ENCODE assay signal across 28 cellular contexts in the genomic region with DNA sequence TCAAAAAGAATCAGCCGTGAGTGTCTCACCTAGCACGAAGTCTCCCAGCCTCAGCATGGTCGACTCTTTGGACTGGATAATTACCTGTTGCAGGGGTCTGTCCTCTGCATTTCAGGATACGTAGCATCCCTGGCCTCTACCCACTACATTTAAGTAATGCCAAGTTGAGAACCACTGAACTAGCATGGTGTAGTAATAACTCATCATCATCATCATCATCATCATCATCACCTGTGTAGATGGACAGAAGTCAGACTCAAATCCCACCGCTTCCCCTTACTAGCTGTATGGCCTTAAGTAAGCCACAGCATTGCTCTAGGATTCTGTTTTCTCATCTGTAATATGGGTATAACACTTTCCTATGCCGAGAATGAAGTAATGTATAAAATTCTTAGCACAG.
"Had no signal": no experiment of that assay in that cellular context is flagged by ENCODE, and none has a peak within 500 bp of the region (broad histone marks: within the 10 kb centered on the region; RNA-seq: fewer than 3 reads in every experiment).

No MANE protein-coding gene starts in this region.

- H3K9me3 ChIP-seq: colonic mucosa, esophagus muscularis mucosa, esophagus squamous epithelium, gastrocnemius medialis, gastroesophageal sphincter, heart left ventricle, heart right ventricle had no signal

- FAIRE-seq: colon, endometrium, endothelial cell of umbilical vein, frontal cortex had no signal

- H3K4me1 ChIP-seq: colonic mucosa, esophagus muscularis mucosa, esophagus squamous epithelium, foreskin keratinocyte, gastrocnemius medialis, gastroesophageal sphincter, heart left ventricle, heart right ventricle had no signal

- DNase-seq: colonic mucosa; cortex of kidney; dermis blood vessel endothelial cell; dorsolateral prefrontal cortex; effector CD4-positive, alpha-beta T cell; effector CD8-positive, alpha-beta T cell; effector memory CD4-positive, alpha-beta T cell; effector memory CD8-positive, alpha-beta T cell; endodermal cell; erythroblast; esophagus squamous epithelium; foreskin fibroblast; foreskin keratinocyte; foreskin melanocyte; gastrocnemius medialis; glutamatergic neuron; head of caudate nucleus; heart left ventricle; heart right ventricle had no signal

- ATAC-seq: effector memory CD8-positive, alpha-beta T cell; esophagus mucosa; foreskin keratinocyte; gastrocnemius medialis; gastroesophageal sphincter; heart left ventricle; heart right ventricle had no signal

- H3K4me3 ChIP-seq: colonic mucosa, coronary artery, dorsolateral prefrontal cortex, esophagus muscularis mucosa, esophagus squamous epithelium, gastrocnemius medialis, gastroesophageal sphincter, heart left ventricle, heart right ventricle had no signal

- H3K27ac ChIP-seq: colonic mucosa, coronary artery, dorsolateral prefrontal cortex, epithelial cell of prostate, esophagus muscularis mucosa, esophagus squamous epithelium, foreskin keratinocyte, gastrocnemius medialis, gastroesophageal sphincter, heart left ventricle, heart right ventricle had no signal

- H3K27me3 ChIP-seq: colonic mucosa, foreskin keratinocyte, gastrocnemius medialis had no signal

- H3K36me3 ChIP-seq: colonic mucosa, esophagus muscularis mucosa, esophagus squamous epithelium, gastrocnemius medialis, gastroesophageal sphincter, heart left ventricle, heart right ventricle had no signal
